Comparison of ENCODE assay signal across 27 cellular contexts in the genomic region with DNA sequence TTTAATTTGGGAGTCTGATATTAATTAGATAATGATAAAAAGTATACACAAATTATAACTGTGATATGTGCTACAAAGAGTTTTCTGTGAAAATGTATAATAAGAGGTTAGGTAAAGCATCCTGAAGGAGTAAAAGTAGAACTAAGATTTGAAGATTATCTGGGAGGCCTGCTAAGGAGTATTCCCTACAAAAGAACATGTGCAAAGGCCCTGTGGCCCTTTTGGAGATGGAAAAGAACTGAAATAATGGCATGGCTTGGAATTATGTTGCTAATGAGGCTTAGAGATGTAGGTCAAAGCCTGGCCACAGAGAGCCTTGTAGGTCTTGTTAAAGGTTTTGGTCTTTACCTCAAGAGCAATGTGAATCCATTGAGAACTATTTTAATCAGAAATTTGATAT.
"Had no signal": no experiment of that assay in that cellular context is flagged by ENCODE, and none has a peak within 500 bp of the region (broad histone marks: within the 10 kb centered on the region; RNA-seq: fewer than 3 reads in every experiment).

No MANE protein-coding gene starts in this region.

- H3K36me3 ChIP-seq: stomach, suprapubic skin, thoracic aorta, thyroid gland, tibial artery, tibial nerve, transverse colon, upper lobe of left lung, upper lobe of right lung, uterus, vagina had no signal

- FAIRE-seq: urothelium cell line had no signal

- H3K4me3 ChIP-seq: stomach, suprapubic skin, testis, thoracic aorta, thyroid gland, tibial artery, tibial nerve, transverse colon, upper lobe of left lung, upper lobe of right lung, uterus, vagina had no signal

- ATAC-seq: stimulated activated effector memory CD8-positive, alpha-beta T cell treated with anti-CD3 and anti-CD28 coated beads, Interleukin-12 subunit alpha, Interleukin-12 subunit beta, amount 100 ng/mL, for 72 hours; stimulated activated memory B cell treated with anti-CD40 and anti-IgM and Interleukin-4, amounts not matched to agents 10 μg/mL and 1 μg/mL and 100 μg/mL, for 72 hours; stimulated activated naive B cell treated with anti-CD40 and anti-IgM and Interleukin-4, amounts not matched to agents 10 μg/mL and 1 μg/mL and 100 μg/mL, for 72 hours; stimulated activated naive CD8-positive, alpha-beta T cell treated with anti-CD3 and anti-CD28 coated beads, Interleukin-15, amount 100 ng/mL, for 72 hours; stimulated activated naive CD8-positive, alpha-beta T cell treated with anti-CD3 and anti-CD28 coated beads, Interleukin-15, Interleukin-2, amounts not matched to agents 100 U/mL and 50 U/mL, for 24 hours; upper lobe of right lung had no signal

- H3K9me3 ChIP-seq: suprapubic skin, testis, thoracic aorta, thyroid gland, tibial artery, tibial nerve, transverse colon, upper lobe of left lung, upper lobe of right lung, uterus, vagina had no signal

- H3K4me1 ChIP-seq: stomach, suprapubic skin, testis, thyroid gland, tibial artery, tibial nerve, transverse colon, upper lobe of left lung, upper lobe of right lung, uterus, vagina had no signal

- H3K27ac ChIP-seq: stomach, suprapubic skin, testis, thoracic aorta, thyroid gland, tibial artery, tibial nerve, transverse colon, upper lobe of left lung, upper lobe of right lung, uterus, vagina had no signal

- DNase-seq: stimulated activated CD4-positive, alpha-beta T cell treated with anti-CD3 and anti-CD28 coated beads, Interleukin-2, amount 100 ng/mL, for 48 hours; stimulated activated CD4-positive, alpha-beta T cell treated with anti-CD3 and anti-CD28 coated beads, Interleukin-4, amount 100 ng/mL, for 1 hour; stimulated activated CD4-positive, alpha-beta T cell treated with anti-CD3 and anti-CD28 coated beads, Interleukin-4, amount 100 ng/mL, for 24 hours; stimulated activated CD4-positive, alpha-beta T cell treated with anti-CD3 and anti-CD28 coated beads, Interleukin-4, amount 100 ng/mL, for 4 hours; stimulated activated CD8-positive, alpha-beta memory T cell treated with anti-CD3 and anti-CD28 coated beads, Interleukin-4, amount 100 ng/mL, for 48 hours; stimulated activated naive B cell treated with anti-CD40 and anti-IgM and Interleukin-4, amounts not matched to agents 10 μg/mL and 1 μg/mL and 100 μg/mL, for 72 hours; stimulated activated naive CD4-positive, alpha-beta T cell; stimulated activated naive CD4-positive, alpha-beta T cell treated with Interleukin-2 at 50 U/mL for 16 hours; stimulated activated naive CD8-positive, alpha-beta T cell treated with anti-CD3 and anti-CD28 coated beads, Interleukin-15, amount 100 ng/mL, for 72 hours; stimulated activated naive CD8-positive, alpha-beta T cell treated with anti-CD3 and anti-CD28 coated beads, Interleukin-15, Interleukin-2, amounts not matched to agents 100 U/mL and 50 U/mL, for 24 hours; stomach; substantia nigra; testis; thyroid gland; tibial artery; transverse colon; trophoblast cell; upper lobe of left lung; upper lobe of right lung; uterus had no signal

- H3K27me3 ChIP-seq: stomach, suprapubic skin, testis, thyroid gland, tibial artery, tibial nerve, transverse colon, upper lobe of left lung, upper lobe of right lung, uterus, vagina had no signal
